In the genomic region with DNA sequence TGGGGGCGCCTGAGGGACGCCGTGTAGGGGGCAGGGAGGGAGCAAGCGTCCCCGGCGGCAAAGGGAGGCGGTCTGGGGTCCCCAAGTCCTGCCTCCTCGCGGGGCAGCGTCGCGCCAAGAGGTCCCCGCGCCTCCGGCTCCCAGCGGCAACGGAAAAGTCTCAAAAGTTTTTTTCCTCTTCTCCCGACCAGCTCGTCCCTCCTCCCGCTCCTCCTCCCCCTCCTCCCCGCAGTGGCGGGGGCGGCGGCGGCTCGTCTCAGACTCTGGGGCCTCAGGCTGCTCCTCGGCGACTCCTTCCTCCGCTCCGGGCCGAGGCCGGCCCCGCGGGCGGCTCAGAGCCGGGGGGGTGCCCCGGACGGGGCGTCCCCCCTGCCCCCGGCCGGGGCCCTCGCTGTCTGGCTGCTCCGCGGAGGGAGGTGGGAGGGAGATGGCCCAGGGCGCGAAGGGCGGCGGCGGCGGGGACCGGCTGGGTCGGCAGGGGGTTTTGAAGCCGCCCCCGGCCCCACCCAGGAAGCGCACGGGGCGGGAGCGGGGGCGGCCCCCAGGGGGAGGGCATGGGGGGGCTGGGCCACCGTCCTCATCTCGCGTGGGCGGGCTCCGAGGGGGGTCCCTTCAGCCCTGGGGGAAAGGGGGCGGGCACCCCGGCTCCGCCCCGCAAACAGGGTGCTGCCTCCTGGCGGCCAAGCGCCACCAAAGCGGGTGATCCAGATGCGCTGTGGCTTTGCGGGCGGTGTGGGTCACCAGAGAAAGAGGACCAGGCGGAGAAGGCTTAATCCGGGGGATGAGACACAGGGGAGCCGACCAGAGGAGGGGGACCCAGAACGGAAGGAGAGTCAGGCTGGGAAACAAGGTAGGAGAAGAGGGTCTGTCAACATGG, we compare ENCODE assay signal across 9 cellular contexts. TPM values are rescaled to one million over a fixed set of nuclear protein-coding genes. Genes with fewer than 3 reads are reported as not detected.
DNase-seq lines count a peak whose midpoint lies in the region; ATAC-seq, FAIRE-seq and TF ChIP-seq lines count a peak whose summit lies in the region.
"Had no signal": no experiment of that assay in that cellular context is flagged by ENCODE, and none has a peak within 500 bp of the region (broad histone marks: within the 10 kb centered on the region; RNA-seq: fewer than 3 reads in every experiment).

A gene (minus strand): TSS at position 457 of the 877 bp plus-strand sequence. CDS start 878 bp downstream, outside the sequence.

- H3K9me3 ChIP-seq in BE2C (no peaks in the 10 kb centered on the region), subcutaneous abdominal adipose tissue (ENCODE audit: control insufficient read depth in 5 of 5, low read length in 5 of 5) (no peaks in the 10 kb centered on the region)

- ATAC-seq in GM19324 (IDR thresholded peaks at IDR 0.05; ENCODE audit: low FRiP score, unreplicated experiment): peak; percentile 62

- H3K27me3 ChIP-seq in BE2C (peaks cover 27% of the 10 kb centered on the region), subcutaneous abdominal adipose tissue (ENCODE audit: control insufficient read depth in 5 of 5, insufficient read depth in 4 of 5, low read length in 5 of 5) (peaks cover 0 to 18% (median 6%) of the 10 kb centered on the region in 5 donors)

- H3K27ac ChIP-seq in subcutaneous abdominal adipose tissue (ENCODE audit: low read depth, low read length): peak within 1 kb of the TSS; percentile 71

- H3K9ac ChIP-seq in subcutaneous abdominal adipose tissue (ENCODE audit: low read length in 5 of 5): peak within 1 kb of the TSS in 4 of 5 donors; percentile 9 to 80 (median 78)

- H3K4me1 ChIP-seq in BE2C (0 out of 2 replicates have a peak, but pooled peaks cover 3% of the 10 kb centered on the region), subcutaneous abdominal adipose tissue (ENCODE audit: control insufficient read depth in 5 of 5, insufficient read depth in 5 of 5, low read length in 5 of 5) (peaks cover 4 to 85% (median 42%) of the 10 kb centered on the region in 5 donors)

- no peak for FAIRE-seq in frontal cortex (lab: Jason Lieb, UNC)
- FAIRE-seq: colon had no signal

- peak; percentile 79 for DNase-seq in BE2C
- peak; percentile 76 for DNase-seq in HT-29 (ENCODE audit: low spot score)
- peak; percentile 65 for DNase-seq in SK-N-DZ (ENCODE audit: low spot score)
- DNase-seq in activated naive CD4-positive, alpha-beta T cell (lab: John Stamatoyannopoulos, UW): peak; percentile 80 to 95 (median 84)
- peak; percentile 82 to 93 for DNase-seq in frontal cortex (ENCODE audit: low spot score in 2 of 2)
- peak; percentile 51 for DNase-seq in non-pigmented ciliary epithelial cell (ENCODE audit: low read depth)

- peak within 1 kb of the TSS; percentile 75 for H3K4me3 ChIP-seq in BE2C (ENCODE audit: low read depth, low read length)
- peak within 1 kb of the TSS; percentile 69 to 89 (median 78) for H3K4me3 ChIP-seq in subcutaneous abdominal adipose tissue (ENCODE audit: low read depth in 1 of 5, low read length in 5 of 5)

- peak; percentile 77 for TF ChIP-seq CTCF in BE2C (IDR thresholded peaks at IDR 0.05; ENCODE audit: low read depth, low read length)

- H3K36me3 ChIP-seq in BE2C: no peaks in the 10 kb centered on the region
- no peaks in the 10 kb centered on the region for H3K36me3 ChIP-seq in subcutaneous abdominal adipose tissue (ENCODE audit: control insufficient read depth in 5 of 5, insufficient read depth in 5 of 5, low read length in 5 of 5)

RNA-seq across cellular contexts. Expression of the gene that starts here (rescaled TPM):
- 115 TPM for polyA plus RNA-seq in BE2C (2012; ENCODE audit: insufficient read depth, insufficient read length, low read depth)
- 2.5 and 2.6 TPM in 2 replicates for total RNA-seq in HT-29 (2014; rRNA removed; shearing (Covaris generic))
- 6.3 and 8.1 TPM in 2 replicates for polyA plus RNA-seq in SK-N-DZ (2014; cell fraction: cytosol; rRNA removed)
- 1.8 and 9.6 TPM in 2 replicates for polyA plus RNA-seq in SK-N-DZ (2014; cell fraction: nucleus; rRNA removed)
- total RNA-seq in frontal cortex: 0.41 TPM

Comparison
In these comparisons a context has a peak if more than half of its experiments do, and no peak if none do; other contexts are left out.
1. Peak in every context shown above with its lines: DNase-seq, ATAC-seq, H3K4me3 ChIP-seq and H3K27ac ChIP-seq.
2. Peak in DNase-seq in frontal cortex; RNA of the gene not detected or under 1 TPM.